Comparison of ENCODE assay signal across 8 cellular contexts in the genomic region with DNA sequence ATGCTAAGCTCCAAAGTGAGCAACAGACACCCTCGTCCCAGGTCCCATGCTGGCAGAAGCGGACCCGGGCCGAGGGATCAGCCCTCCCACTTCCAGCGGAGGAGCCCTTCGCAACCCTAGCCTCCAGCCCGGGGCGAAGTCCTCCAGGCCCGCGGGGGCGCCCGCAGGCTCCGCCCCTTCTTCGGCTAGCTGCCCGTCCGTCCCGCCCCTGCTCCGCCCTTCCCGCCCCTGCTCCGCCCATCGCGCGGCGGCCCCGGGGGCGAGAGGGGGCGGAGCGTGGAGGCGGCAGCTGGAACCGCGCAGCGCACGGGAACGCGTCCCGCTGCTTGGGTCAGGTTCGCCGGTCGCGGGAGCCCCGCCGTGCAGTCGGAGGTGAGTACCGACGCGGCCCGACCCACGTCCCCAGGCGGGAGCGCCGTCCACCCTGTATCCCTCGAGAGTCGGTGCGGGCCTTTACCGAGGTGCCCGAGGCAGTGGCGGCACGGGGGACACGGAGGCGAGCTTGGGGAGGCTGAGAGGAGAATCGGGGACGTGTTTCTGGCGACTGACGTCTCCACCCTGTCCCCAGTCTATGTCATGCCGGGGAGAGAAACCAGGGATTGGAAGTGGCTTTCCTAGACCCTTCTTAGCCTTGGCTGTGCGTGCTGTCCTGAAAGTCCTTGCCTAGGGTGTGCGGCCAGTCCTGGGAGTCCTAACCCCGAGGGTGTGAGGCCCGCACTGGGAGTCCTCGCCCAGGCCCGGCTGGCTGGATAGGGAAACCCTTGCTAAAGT. TPM values are rescaled to one million over a fixed set of nuclear protein-coding genes. Genes with fewer than 3 reads are reported as not detected.
DNase-seq lines count a peak whose midpoint lies in the region; ATAC-seq and FAIRE-seq lines count a peak whose summit lies in the region.

Gene ACO1 (plus strand): TSS at position 280 of the 771 bp plus-strand sequence. CDS start 20,864 bp downstream, outside the sequence.

- H3K9me3 ChIP-seq in esophagus (ENCODE audit: control insufficient read depth in 2 of 2, insufficient read depth in 1 of 2, low read depth in 1 of 2, low read length in 1 of 2), result no peaks in the 10 kb centered on the region
- no peaks in the 10 kb centered on the region for H3K9me3 ChIP-seq in muscle layer of colon (ENCODE audit: low read length)

- peak within 1 kb of the TSS; percentile 37 for H3K27ac Mint-ChIP-seq in activated T-cell treated with anti-CD3 and anti-CD28 coated beads, Interleukin-2, amount 50 U/mL, for 24 hours

- peaks cover 0 to 5% of the 10 kb centered on the region in 2 donors for H3K4me1 ChIP-seq in esophagus (ENCODE audit: control insufficient read depth in 2 of 2, insufficient read depth in 2 of 2, low read length in 1 of 2)
- H3K4me1 ChIP-seq in muscle layer of colon (ENCODE audit: insufficient read depth, low read length), result peaks cover 21% of the 10 kb centered on the region

- peak; percentile 86 for FAIRE-seq in HTR-8/SVneo (lab: Jason Lieb, UNC)

- peak within 1 kb of the TSS; percentile 73 for H3K9ac ChIP-seq in muscle layer of colon (ENCODE audit: low read length)

- peaks cover 2% of the 10 kb centered on the region for H3K36me3 Mint-ChIP-seq in activated T-cell treated with anti-CD3 and anti-CD28 coated beads, Interleukin-2, amount 50 U/mL, for 24 hours (ENCODE audit: low read depth)

- WGBS in esophagus, 2 donors, result 1% methylated on average over 63 to 71 of the region's 71 CpGs

- H3K9me3 Mint-ChIP-seq in activated T-cell treated with anti-CD3 and anti-CD28 coated beads, Interleukin-2, amount 50 U/mL, for 24 hours, result no peaks in the 10 kb centered on the region

- peaks cover 22% of the 10 kb centered on the region for H3K4me1 Mint-ChIP-seq in activated T-cell treated with anti-CD3 and anti-CD28 coated beads, Interleukin-2, amount 50 U/mL, for 24 hours (ENCODE audit: low read depth)

- H3K36me3 ChIP-seq in esophagus (ENCODE audit: control insufficient read depth in 2 of 2, insufficient read depth in 2 of 2, low read length in 1 of 2), result no peaks in the 10 kb centered on the region
- H3K36me3 ChIP-seq in muscle layer of colon (ENCODE audit: insufficient read depth, low read length), result peaks cover 5% of the 10 kb centered on the region

- H3K27me3 ChIP-seq in esophagus (ENCODE audit: control insufficient read depth in 1 of 2, insufficient read depth in 2 of 2, low read length in 2 of 2) (no peaks in the 10 kb centered on the region), muscle layer of colon (ENCODE audit: control insufficient read depth in 1 of 2, insufficient read depth in 2 of 2, low read length in 2 of 2) (no peaks in the 10 kb centered on the region)

- peak; percentile 96 for ATAC-seq in GM21390 (IDR thresholded peaks at IDR 0.05; ENCODE audit: unreplicated experiment)

- H3K27ac ChIP-seq in esophagus (ENCODE audit: low read depth in 2 of 2, low read length in 1 of 2) (peak within 1 kb of the TSS; percentile 72 to 87), muscle layer of colon (ENCODE audit: low read depth, low read length) (peak within 1 kb of the TSS; percentile 80)

- peak within 1 kb of the TSS; percentile 73 to 82 for H3K4me3 ChIP-seq in esophagus (ENCODE audit: low read depth in 1 of 2, low read length in 2 of 2)
- peak within 1 kb of the TSS; percentile 81 to 100 for H3K4me3 ChIP-seq in muscle layer of colon (ENCODE audit: low read depth in 1 of 2, low read length in 2 of 2)

- peak within 1 kb of the TSS; percentile 84 for H3K4me3 Mint-ChIP-seq in activated T-cell treated with anti-CD3 and anti-CD28 coated beads, Interleukin-2, amount 50 U/mL, for 24 hours

- peaks cover 20% of the 10 kb centered on the region for H3K27me3 Mint-ChIP-seq in activated T-cell treated with anti-CD3 and anti-CD28 coated beads, Interleukin-2, amount 50 U/mL, for 24 hours

- DNase-seq in DMS 273 treated with DMSO at 0.1 percent for 48 hours (lab: John Stamatoyannopoulos, UW), result peak; percentile 47
- DNase-seq in HTR-8/SVneo (ENCODE audit: insufficient read length, low spot score), result peak; percentile 75
- peak; percentile 40 for DNase-seq in OCI-M2 (lab: John Stamatoyannopoulos, UW; ENCODE audit: unreplicated experiment)
- DNase-seq in activated T-cell treated with anti-CD3 and anti-CD28 coated beads, Interleukin-2, amount 50 U/mL, for 24 hours, result peak; percentile 92
- peak; percentile 76 to 78 for DNase-seq in stimulated activated CD8-positive, alpha-beta memory T cell treated with anti-CD3 and anti-CD28 coated beads, Interleukin-7, amount 100 ng/mL, for 1 hour (ENCODE audit: low read depth in 2 of 2)

RNA-seq across cellular contexts. Expression of gene ACO1, which starts in this region (rescaled TPM):
- polyA plus RNA-seq in esophagus, result 10 to 100 TPM in 1 of 2 donors, 1 to 10 TPM in 1; 4.7 to 12.9 TPM

Comparison
In these comparisons a context has a peak if more than half of its experiments do, and no peak if none do; other contexts are left out.
1. Peak in every context shown above with its lines: DNase-seq, ATAC-seq, H3K4me3 ChIP-seq and H3K27ac ChIP-seq.
2. DNase-seq: peak in every context shown above with its lines; median percentile 92 in activated T-cell treated with anti-CD3 and anti-CD28 coated beads, Interleukin-2, amount 50 U/mL, for 24 hours; 77 in stimulated activated CD8-positive, alpha-beta memory T cell treated with anti-CD3 and anti-CD28 coated beads, Interleukin-7, amount 100 ng/mL, for 1 hour; 75 in HTR-8/SVneo; 47 in DMS 273 treated with DMSO at 0.1 percent for 48 hours; 40 in OCI-M2.